18 cellular contexts compared by ENCODE assay signal in the genomic region with DNA sequence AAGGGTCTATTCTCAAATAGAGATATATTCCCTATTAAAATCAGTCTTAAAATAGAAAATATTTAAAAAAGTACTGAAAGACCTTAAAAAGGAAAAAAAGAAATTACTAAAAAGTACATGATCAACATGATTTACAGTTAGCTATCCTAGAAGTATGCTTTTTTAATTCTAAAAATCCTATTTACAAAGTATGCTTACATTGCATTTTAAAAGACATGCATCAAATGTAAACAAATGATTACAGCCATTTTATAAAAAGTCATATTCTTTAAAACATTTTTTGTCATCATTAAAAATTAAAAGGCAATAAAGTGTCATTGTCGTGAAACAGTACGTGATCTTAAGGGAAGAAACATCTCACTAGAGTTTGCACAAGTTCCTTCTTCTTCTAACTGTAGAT.
"Had no signal": no experiment of that assay in that cellular context is flagged by ENCODE, and none has a peak within 500 bp of the region (broad histone marks: within the 10 kb centered on the region; RNA-seq: fewer than 3 reads in every experiment).

No MANE protein-coding gene starts in this region.

- DNase-seq: cortex of kidney; effector memory CD4-positive, alpha-beta T cell; immature natural killer cell; left colon; mesendoderm; naive B cell; psoas muscle; retina; stimulated activated CD4-positive, alpha-beta T cell treated with anti-CD3 and anti-CD28 coated beads, Interleukin-2, amount 100 ng/mL, for 24 hours; stimulated activated CD4-positive, alpha-beta T cell treated with anti-CD3 and anti-CD28 coated beads, Interleukin-4, amount 100 ng/mL, for 4 hours; stimulated activated naive B cell treated with anti-CD40 and anti-IgM and Interleukin-4, amounts not matched to agents 10 μg/mL and 1 μg/mL and 100 μg/mL, for 72 hours; stimulated activated naive CD8-positive, alpha-beta T cell treated with anti-CD3 and anti-CD28 coated beads, Interleukin-15, amount 100 ng/mL, for 72 hours; testis had no signal

- H3K9me3 ChIP-seq: esophagus muscularis mucosa, gastroesophageal sphincter, psoas muscle, testis, tibial nerve had no signal

- H3K4me3 ChIP-seq: esophagus muscularis mucosa, gastroesophageal sphincter, psoas muscle, testis, tibial nerve had no signal

- H3K27ac ChIP-seq: epithelial cell of prostate, esophagus muscularis mucosa, gastroesophageal sphincter, psoas muscle, testis, tibial nerve had no signal

- H3K27me3 ChIP-seq: esophagus muscularis mucosa, gastroesophageal sphincter, testis, tibial nerve had no signal

- ATAC-seq: gastroesophageal sphincter; left colon; psoas muscle; sciatic nerve; stimulated activated naive B cell treated with anti-CD40 and anti-IgM and Interleukin-4, amounts not matched to agents 10 μg/mL and 1 μg/mL and 100 μg/mL, for 72 hours; stimulated activated naive CD8-positive, alpha-beta T cell treated with anti-CD3 and anti-CD28 coated beads, Interleukin-15, amount 100 ng/mL, for 72 hours had no signal

- H3K4me1 ChIP-seq: psoas muscle, testis had no signal
